17 cellular contexts compared by ENCODE assay signal in the genomic region with DNA sequence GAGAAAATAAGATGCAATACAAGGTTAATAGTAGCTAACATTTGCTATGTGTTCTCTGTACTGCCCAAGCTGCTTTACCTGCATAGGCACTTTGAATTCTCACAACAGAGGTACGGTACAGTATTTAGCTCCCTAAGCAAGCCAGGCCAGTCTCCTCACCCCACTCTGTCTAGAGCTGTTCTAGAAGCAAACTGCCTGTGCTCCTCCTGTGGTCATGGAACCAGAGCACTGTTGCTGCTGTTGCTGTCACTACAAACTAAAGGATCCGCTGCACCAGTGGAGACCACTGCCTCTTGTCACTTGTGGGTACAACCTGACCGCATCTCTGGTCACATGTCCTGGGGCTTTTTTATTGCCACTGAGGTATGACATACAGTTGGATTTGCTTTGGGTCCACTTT. TPM values are rescaled to one million over a fixed set of nuclear protein-coding genes. Genes with fewer than 3 reads are reported as not detected.
DNase-seq lines count a peak whose midpoint lies in the region; ATAC-seq and TF ChIP-seq lines count a peak whose summit lies in the region.
"Had no signal": no experiment of that assay in that cellular context is flagged by ENCODE, and none has a peak within 500 bp of the region (broad histone marks: within the 10 kb centered on the region; RNA-seq: fewer than 3 reads in every experiment).

No MANE protein-coding gene starts in this region.

- no peak overlapping the region for H3K4me3 Mint-ChIP-seq in stimulated activated effector memory CD8-positive, alpha-beta T cell treated with anti-CD3 and anti-CD28 coated beads, Interleukin-12 subunit alpha, Interleukin-12 subunit beta, amount 100 ng/mL, for 72 hours
- H3K4me3 Mint-ChIP-seq: CD14-positive monocyte; CD8-positive, alpha-beta T cell; IgD-negative memory B cell had no signal

- H2AFZ ChIP-seq in GM23248, result peak overlapping the region; percentile 8; the same call in 1 of the 2 replicates
- H2AFZ ChIP-seq in MM.1S (ENCODE audit: low read length), result peak overlapping the region; percentile 21

- no peak overlapping the region for H3K27ac ChIP-seq in GM23248
- H3K27ac ChIP-seq in MM.1S (ENCODE audit: low read length), result no peak overlapping the region
- no peak overlapping the region for H3K27ac ChIP-seq in left ventricle myocardium inferior (replicated peaks)
- H3K27ac ChIP-seq: 22Rv1 had no signal

- intact Hi-C loops in left ventricle myocardium inferior (cut with micrococcal nuclease), result no loop called here

- no peaks in the 10 kb centered on the region for H3K9me2 ChIP-seq in GM23248 (ENCODE audit: insufficient read depth)
- H3K9me2 ChIP-seq in MM.1S (replicated peaks; ENCODE audit: insufficient read depth, low read length), result no peaks in the 10 kb centered on the region

- H4K20me1 ChIP-seq in GM23248 (ENCODE audit: insufficient read depth) (no peaks in the 10 kb centered on the region), MM.1S (ENCODE audit: insufficient read depth, low read length) (no peaks in the 10 kb centered on the region)

- ATAC-seq in stimulated activated effector memory CD8-positive, alpha-beta T cell treated with anti-CD3 and anti-CD28 coated beads, Interleukin-12 subunit alpha, Interleukin-12 subunit beta, amount 100 ng/mL, for 72 hours, result peak; percentile 47
- ATAC-seq: CD8-positive, alpha-beta T cell had no signal

- H3K27ac Mint-ChIP-seq in stimulated activated effector memory CD8-positive, alpha-beta T cell treated with anti-CD3 and anti-CD28 coated beads, Interleukin-12 subunit alpha, Interleukin-12 subunit beta, amount 100 ng/mL, for 72 hours, result no peak overlapping the region
- H3K27ac Mint-ChIP-seq: CD14-positive monocyte; CD8-positive, alpha-beta T cell; IgD-negative memory B cell had no signal

- H3K79me2 ChIP-seq in GM23248 (ENCODE audit: insufficient read depth), result no peaks in the 10 kb centered on the region
- no peaks in the 10 kb centered on the region for H3K79me2 ChIP-seq in MM.1S (ENCODE audit: low read length)

- H3K4me1 Mint-ChIP-seq in stimulated activated effector memory CD8-positive, alpha-beta T cell treated with anti-CD3 and anti-CD28 coated beads, Interleukin-12 subunit alpha, Interleukin-12 subunit beta, amount 100 ng/mL, for 72 hours, result no peaks in the 10 kb centered on the region
- H3K4me1 Mint-ChIP-seq: CD14-positive monocyte, IgD-negative memory B cell had no signal

- no peaks in the 10 kb centered on the region for H3K27me3 ChIP-seq in GM23248 (replicated peaks; ENCODE audit: insufficient read depth)
- H3K27me3 ChIP-seq in MM.1S (replicated peaks; ENCODE audit: insufficient read depth, low read length), result no peaks in the 10 kb centered on the region
- H3K27me3 ChIP-seq in left ventricle myocardium inferior (ENCODE audit: low read depth), result no peaks in the 10 kb centered on the region

- no peaks in the 10 kb centered on the region for H3K36me3 Mint-ChIP-seq in stimulated activated effector memory CD8-positive, alpha-beta T cell treated with anti-CD3 and anti-CD28 coated beads, Interleukin-12 subunit alpha, Interleukin-12 subunit beta, amount 100 ng/mL, for 72 hours

- DNase-seq in NK-92 treated with Interleukin-12 subunit alpha and Interleukin-12 subunit beta, amount 100 ng/mL, for 24 hours (lab: John Stamatoyannopoulos, UW), result peak; percentile 8
- DNase-seq in NK-92 (lab: John Stamatoyannopoulos, UW; ENCODE audit: unreplicated experiment) (no peak), GM23248 (no peak), MM.1S (no peak), T-helper 9 cell (no peak), left ventricle myocardium inferior (no peak)
- DNase-seq in stimulated activated effector memory CD8-positive, alpha-beta T cell treated with anti-CD3 and anti-CD28 coated beads, Interleukin-12 subunit alpha, Interleukin-12 subunit beta, amount 100 ng/mL, for 72 hours (ENCODE audit: low spot score in 2 of 2), result no peak
- no peak for DNase-seq in activated T-cell treated with anti-CD3 and anti-CD28 coated beads, Interleukin-2, amount 50 U/mL, for 1 hour
- DNase-seq: CD8-positive, alpha-beta T cell; COR-L47; DMS153; DMS79 treated with DMSO at 0.1 percent for 48 hours; EL had no signal

- no peaks in the 10 kb centered on the region for H3K9me3 Mint-ChIP-seq in stimulated activated effector memory CD8-positive, alpha-beta T cell treated with anti-CD3 and anti-CD28 coated beads, Interleukin-12 subunit alpha, Interleukin-12 subunit beta, amount 100 ng/mL, for 72 hours
- H3K9me3 Mint-ChIP-seq: CD8-positive, alpha-beta T cell; IgD-negative memory B cell had no signal

- H3K36me3 ChIP-seq in GM23248 (ENCODE audit: low read depth), result peaks cover 2% of the 10 kb centered on the region
- H3K36me3 ChIP-seq in MM.1S (replicated peaks; ENCODE audit: insufficient read depth, low read length), result no peaks in the 10 kb centered on the region
- H3K36me3 ChIP-seq in left ventricle myocardium inferior, result peaks cover under 1% of the 10 kb centered on the region
- H3K36me3 ChIP-seq: HAP-1 had no signal

- in situ Hi-C loops in GM23248 (cut with MboI), result no loop called here

- TF ChIP-seq CTCF in MM.1S (IDR thresholded peaks at IDR 0.05; ENCODE audit: low read length) (no peak), left ventricle myocardium inferior (IDR thresholded peaks at IDR 0.05; ENCODE audit: borderline replicate concordance) (no peak)

- peaks cover 6% of the 10 kb centered on the region; the same call in 1 of the 2 replicates for H3K4me1 ChIP-seq in GM23248 (ENCODE audit: insufficient read depth)
- no peaks in the 10 kb centered on the region for H3K4me1 ChIP-seq in MM.1S (ENCODE audit: low read length)
- H3K4me1 ChIP-seq in left ventricle myocardium inferior, result no peaks in the 10 kb centered on the region
- H3K4me1 ChIP-seq: HAP-1 had no signal

- 94 to 96% methylated on average over 3 of the region's 3 CpGs for WGBS in GM23248 (ENCODE audit: low coverage in 1 of 2, low lambda C conversion rate in 2 of 2, missing lambda C conversion rate in 2 of 2), 2 experiments

- H3K9me3 ChIP-seq in GM23248 (ENCODE audit: low read depth) (no peaks in the 10 kb centered on the region), MM.1S (replicated peaks; ENCODE audit: insufficient read depth, low read length) (no peaks in the 10 kb centered on the region), left ventricle myocardium inferior (replicated peaks) (no peaks in the 10 kb centered on the region)
- H3K9me3 ChIP-seq: HAP-1 had no signal

- no peak overlapping the region for H3K4me3 ChIP-seq in GM23248
- H3K4me3 ChIP-seq in MM.1S (ENCODE audit: low read length), result no peak overlapping the region
- H3K4me3 ChIP-seq in left ventricle myocardium inferior, result no peak overlapping the region
- H3K4me3 ChIP-seq: HAP-1 had no signal

- no peak overlapping the region for H3K9ac ChIP-seq in GM23248
- no peak overlapping the region for H3K9ac ChIP-seq in MM.1S (ENCODE audit: low read length)

- peaks cover 2% of the 10 kb centered on the region; the same call in 1 of the 2 replicates for H3F3A ChIP-seq in GM23248 (ENCODE audit: insufficient read depth)
- no peaks in the 10 kb centered on the region for H3F3A ChIP-seq in MM.1S (ENCODE audit: insufficient read depth, low read length)

- no peak overlapping the region for H3K4me2 ChIP-seq in GM23248 (ENCODE audit: unreplicated experiment)
- peak overlapping the region; percentile 12; the same call in 1 of the 2 replicates for H3K4me2 ChIP-seq in MM.1S (ENCODE audit: low read depth, low read length)

RNA-seq across cellular contexts. Expression of a gene that starts 19.6 kb away (rescaled TPM):
- total RNA-seq in GM23248 (2014; rRNA removed; shearing (Covaris generic)), result 24.8 and 28.9 TPM in 2 replicates
- 33.2 and 36.1 TPM in 2 replicates for polyA plus RNA-seq in GM23248 (2016; fragmentation: Nextera tagmentation; extraction: Ambion mirVana)
- 144 TPM for total RNA-seq in left ventricle myocardium inferior
